In the genomic region with DNA sequence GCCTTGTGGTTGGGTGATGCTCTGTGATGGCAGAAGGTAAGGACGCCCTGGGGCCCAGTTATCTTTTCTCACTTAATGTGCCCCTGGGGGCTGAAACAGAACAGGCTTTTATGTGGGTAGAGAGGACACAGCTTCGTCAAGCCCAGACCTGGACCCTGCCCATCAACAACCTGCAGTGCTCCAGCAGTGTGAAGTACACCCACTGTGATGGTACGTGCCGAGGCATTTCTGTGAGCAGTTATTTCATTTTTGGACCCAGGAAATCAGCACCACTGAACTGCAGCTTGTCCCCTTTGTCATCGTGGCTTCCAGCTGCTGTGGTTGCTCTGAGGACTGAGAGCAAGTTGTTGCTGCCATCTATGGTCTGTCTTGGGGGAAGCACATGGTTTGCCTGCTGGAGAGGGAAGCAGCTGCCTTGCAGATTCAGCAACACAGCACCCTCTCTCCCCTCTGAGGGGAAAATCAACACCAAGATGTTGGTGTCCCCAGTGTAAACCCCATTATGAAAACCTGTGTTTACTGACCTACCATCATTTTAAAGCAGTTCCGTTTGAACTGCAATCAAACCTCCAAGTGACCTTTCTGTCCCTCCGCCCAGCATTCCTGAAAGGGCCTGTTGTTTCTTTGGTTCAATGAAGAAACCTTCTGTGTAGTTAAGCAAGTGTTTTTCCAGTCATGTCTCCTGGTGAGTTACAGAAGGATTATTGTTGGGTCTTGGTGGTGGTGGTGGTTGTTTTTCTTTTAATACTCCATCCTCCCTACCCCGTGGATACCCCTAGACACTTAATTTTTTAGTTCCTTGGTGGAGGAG, we compare ENCODE assay signal across 1 cellular context.
TF ChIP-seq lines count a peak whose summit lies in the region.

No MANE protein-coding gene starts in this region.

TF ChIP-seq in HepG2, 621 proteins besides CTCF, POLR2A, EP300 and RAD21 (continued from another document and continues in another):
- TF ChIP-seq, protein P1, sequence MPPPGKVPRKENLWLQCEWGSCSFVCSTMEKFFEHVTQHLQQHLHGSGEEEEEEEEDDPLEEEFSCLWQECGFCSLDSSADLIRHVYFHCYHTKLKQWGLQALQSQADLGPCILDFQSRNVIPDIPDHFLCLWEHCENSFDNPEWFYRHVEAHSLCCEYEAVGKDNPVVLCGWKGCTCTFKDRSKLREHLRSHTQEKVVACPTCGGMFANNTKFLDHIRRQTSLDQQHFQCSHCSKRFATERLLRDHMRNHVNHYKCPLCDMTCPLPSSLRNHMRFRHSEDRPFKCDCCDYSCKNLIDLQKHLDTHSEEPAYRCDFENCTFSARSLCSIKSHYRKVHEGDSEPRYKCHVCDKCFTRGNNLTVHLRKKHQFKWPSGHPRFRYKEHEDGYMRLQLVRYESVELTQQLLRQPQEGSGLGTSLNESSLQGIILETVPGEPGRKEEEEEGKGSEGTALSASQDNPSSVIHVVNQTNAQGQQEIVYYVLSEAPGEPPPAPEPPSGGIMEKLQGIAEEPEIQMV (CRISPR knock-in tag; IDR thresholded peaks at IDR 0.05; ENCODE audit: low read depth) = peak; percentile 61; the same call in 1 of the 2 replicates
- TF ChIP-seq NFIC (IDR thresholded peaks at IDR 0.05; ENCODE audit: low read length) = peak; percentile 96
- peak; percentile 85; the same call in 1 of the 2 replicates for TF ChIP-seq ZNF232 (CRISPR knock-in tag; IDR thresholded peaks at IDR 0.05; ENCODE audit: borderline replicate concordance)
- TF ChIP-seq, protein P2, sequence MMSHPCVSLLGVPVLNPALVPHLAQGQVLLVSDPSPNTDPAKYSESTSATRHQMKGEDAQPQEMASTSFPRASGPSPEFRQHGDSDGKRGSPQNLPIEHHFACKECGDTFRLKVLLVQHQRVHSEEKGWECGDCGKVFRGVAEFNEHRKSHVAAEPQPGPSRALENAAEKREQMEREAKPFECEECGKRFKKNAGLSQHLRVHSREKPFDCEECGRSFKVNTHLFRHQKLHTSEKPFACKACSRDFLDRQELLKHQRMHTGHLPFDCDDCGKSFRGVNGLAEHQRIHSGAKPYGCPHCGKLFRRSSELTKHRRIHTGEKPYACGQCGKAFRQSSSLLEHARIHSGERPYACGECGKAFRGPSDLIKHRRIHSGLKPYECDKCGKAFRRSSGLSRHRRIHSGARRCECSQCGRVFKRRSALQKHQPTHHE (CRISPR knock-in tag; IDR thresholded peaks at IDR 0.05; ENCODE audit: borderline replicate concordance) = peak; percentile 95
- TF ChIP-seq, protein P3, sequence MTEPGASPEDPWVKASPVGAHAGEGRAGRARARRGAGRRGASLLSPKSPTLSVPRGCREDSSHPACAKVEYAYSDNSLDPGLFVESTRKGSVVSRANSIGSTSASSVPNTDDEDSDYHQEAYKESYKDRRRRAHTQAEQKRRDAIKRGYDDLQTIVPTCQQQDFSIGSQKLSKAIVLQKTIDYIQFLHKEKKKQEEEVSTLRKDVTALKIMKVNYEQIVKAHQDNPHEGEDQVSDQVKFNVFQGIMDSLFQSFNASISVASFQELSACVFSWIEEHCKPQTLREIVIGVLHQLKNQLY (CRISPR knock-in tag; IDR thresholded peaks at IDR 0.05) = peak; percentile 48
- peak; percentile 96 for TF ChIP-seq TCF7 (IDR thresholded peaks at IDR 0.05; ENCODE audit: low read depth)
- TF ChIP-seq, protein P4, sequence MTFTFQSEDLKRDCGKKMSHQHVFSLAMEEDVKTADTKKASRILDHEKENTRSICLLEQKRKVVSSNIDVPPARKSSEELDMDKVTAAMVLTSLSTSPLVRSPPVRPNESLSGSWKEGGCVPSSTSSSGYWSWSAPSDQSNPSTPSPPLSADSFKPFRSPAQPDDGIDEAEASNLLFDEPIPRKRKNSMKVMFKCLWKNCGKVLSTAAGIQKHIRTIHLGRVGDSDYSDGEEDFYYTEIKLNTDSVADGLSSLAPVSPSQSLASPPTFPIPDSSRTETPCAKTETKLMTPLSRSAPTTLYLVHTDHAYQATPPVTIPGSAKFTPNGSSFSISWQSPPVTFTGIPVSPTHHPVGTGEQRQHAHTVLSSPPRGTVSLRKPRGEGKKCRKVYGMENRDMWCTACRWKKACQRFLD (CRISPR knock-in tag; IDR thresholded peaks at IDR 0.05; ENCODE audit: borderline replicate concordance) = peak; percentile 60; the same call in 1 of the 2 replicates
- 0 out of 2 replicates have a peak, but pooled peaks have one; percentile 55 for TF ChIP-seq ZNF724P (CRISPR knock-in tag; IDR thresholded peaks at IDR 0.05; ENCODE audit: borderline replicate concordance)
- TF ChIP-seq HDAC2 (CRISPR knock-in tag; IDR thresholded peaks at IDR 0.05) = peak; percentile 98
- peak; percentile 56; the same call in 1 of the 2 replicates for TF ChIP-seq JUN (CRISPR knock-in tag; IDR thresholded peaks at IDR 0.05)
- TF ChIP-seq ZSCAN31 (CRISPR knock-in tag; IDR thresholded peaks at IDR 0.05; ENCODE audit: low read depth) = peak; percentile 78
- no peak; the same call in 1 of the 2 replicates for TF ChIP-seq ARNTL (CRISPR knock-in tag; IDR thresholded peaks at IDR 0.05)
- TF ChIP-seq MED1 (CRISPR knock-in tag; IDR thresholded peaks at IDR 0.05) = peak; percentile 90
- TF ChIP-seq, protein P5, sequence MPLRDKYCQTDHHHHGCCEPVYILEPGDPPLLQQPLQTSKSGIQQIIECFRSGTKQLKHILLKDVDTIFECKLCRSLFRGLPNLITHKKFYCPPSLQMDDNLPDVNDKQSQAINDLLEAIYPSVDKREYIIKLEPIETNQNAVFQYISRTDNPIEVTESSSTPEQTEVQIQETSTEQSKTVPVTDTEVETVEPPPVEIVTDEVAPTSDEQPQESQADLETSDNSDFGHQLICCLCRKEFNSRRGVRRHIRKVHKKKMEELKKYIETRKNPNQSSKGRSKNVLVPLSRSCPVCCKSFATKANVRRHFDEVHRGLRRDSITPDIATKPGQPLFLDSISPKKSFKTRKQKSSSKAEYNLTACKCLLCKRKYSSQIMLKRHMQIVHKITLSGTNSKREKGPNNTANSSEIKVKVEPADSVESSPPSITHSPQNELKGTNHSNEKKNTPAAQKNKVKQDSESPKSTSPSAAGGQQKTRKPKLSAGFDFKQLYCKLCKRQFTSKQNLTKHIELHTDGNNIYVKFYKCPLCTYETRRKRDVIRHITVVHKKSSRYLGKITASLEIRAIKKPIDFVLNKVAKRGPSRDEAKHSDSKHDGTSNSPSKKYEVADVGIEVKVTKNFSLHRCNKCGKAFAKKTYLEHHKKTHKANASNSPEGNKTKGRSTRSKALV (CRISPR knock-in tag; IDR thresholded peaks at IDR 0.05) = 0 out of 2 replicates have a peak, but pooled peaks have one; percentile 66
- peak; percentile 13; the same call in 1 of the 2 replicates for TF ChIP-seq ZNF501 (CRISPR knock-in tag; IDR thresholded peaks at IDR 0.05)
- TF ChIP-seq GZF1 (CRISPR knock-in tag; IDR thresholded peaks at IDR 0.05) = no peak
- peak; percentile 95 for TF ChIP-seq HMG20B (CRISPR knock-in tag; conservative IDR thresholded peaks at IDR 0.05)
- TF ChIP-seq MIER2 (CRISPR knock-in tag; IDR thresholded peaks at IDR 0.05) = peak; percentile 61
- TF ChIP-seq GTF2F1 (IDR thresholded peaks at IDR 0.05; ENCODE audit: low read length) = no peak
- TF ChIP-seq NCOA2 (CRISPR knock-in tag; IDR thresholded peaks at IDR 0.05) = peak; percentile 99
- TF ChIP-seq, protein P6, sequence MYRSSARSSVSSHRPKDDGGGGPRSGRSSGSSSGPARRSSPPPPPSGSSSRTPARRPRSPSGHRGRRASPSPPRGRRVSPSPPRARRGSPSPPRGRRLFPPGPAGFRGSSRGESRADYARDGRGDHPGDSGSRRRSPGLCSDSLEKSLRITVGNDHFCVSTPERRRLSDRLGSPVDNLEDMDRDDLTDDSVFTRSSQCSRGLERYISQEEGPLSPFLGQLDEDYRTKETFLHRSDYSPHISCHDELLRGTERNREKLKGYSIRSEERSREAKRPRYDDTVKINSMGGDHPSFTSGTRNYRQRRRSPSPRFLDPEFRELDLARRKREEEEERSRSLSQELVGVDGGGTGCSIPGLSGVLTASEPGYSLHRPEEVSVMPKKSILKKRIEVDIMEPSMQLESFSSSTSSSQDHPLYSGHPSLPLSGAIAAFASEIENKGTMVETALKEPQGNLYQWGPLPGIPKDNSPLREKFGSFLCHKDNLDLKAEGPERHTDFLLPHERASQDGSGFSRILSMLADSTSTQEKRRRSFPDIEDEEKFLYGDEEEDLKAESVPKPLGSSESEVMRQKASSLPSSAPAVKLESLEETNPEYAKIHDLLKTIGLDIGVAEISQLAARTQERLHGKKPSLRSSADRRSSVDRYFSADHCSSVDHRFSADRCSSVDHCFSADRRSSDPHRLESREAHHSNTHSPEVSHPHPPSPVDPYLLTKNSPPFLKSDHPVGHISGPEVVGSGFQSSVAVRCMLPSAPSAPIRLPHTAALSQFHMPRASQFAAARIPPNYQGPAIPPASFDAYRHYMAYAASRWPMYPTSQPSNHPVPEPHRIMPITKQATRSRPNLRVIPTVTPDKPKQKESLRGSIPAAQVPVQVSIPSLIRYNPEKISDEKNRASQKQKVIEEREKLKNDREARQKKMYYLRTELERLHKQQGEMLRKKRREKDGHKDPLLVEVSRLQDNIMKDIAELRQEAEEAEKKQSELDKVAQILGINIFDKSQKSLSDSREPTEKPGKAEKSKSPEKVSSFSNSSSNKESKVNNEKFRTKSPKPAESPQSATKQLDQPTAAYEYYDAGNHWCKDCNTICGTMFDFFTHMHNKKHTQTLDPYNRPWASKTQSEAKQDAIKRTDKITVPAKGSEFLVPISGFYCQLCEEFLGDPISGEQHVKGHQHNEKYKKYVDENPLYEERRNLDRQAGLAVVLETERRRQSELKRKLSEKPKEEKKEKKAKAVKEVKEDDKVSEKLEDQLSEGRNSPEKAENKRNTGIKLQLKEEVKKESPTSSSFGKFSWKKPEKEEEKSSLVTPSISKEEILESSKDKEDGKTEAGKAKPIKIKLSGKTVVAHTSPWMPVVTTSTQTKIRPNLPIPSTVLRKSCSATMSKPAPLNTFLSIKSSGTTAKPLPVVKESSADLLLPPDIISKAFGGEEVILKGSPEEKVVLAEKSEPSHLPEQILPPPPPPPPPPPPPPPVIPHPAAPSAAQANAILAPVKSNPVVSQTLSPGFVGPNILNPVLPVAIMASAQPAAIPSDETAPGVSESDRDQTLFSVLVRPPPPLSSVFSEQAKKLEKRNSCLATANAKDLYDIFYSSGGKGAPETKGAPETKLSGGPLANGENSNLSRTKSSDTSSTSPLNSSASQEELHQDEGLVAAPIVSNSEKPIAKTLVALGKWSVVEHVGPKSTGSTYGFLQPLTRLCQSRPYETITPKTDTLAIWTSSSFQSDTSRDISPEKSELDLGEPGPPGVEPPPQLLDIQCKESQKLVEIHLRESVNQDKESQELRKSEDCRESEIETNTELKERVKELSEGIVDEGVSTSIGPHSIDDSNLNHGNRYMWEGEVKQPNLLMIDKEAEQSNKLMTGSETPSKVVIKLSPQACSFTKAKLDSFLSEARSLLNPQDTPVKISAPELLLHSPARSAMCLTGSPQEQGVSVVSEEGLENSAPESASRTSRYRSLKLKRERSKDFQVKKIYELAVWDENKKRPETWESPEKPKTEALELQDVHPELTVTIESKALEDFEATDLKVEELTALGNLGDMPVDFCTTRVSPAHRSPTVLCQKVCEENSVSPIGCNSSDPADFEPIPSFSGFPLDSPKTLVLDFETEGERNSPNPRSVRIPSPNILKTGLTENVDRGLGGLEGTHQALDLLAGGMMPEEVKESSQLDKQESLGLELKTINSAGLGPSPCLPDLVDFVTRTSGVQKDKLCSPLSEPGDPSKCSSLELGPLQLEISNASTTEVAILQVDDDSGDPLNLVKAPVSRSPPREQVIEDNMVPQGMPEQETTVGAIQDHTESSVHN (CRISPR knock-in tag; IDR thresholded peaks at IDR 0.05) = peak; percentile 86
- TF ChIP-seq MEF2D (CRISPR knock-in tag; IDR thresholded peaks at IDR 0.05) = peak; percentile 21
- TF ChIP-seq NCOA1 (CRISPR knock-in tag; IDR thresholded peaks at IDR 0.05) = no peak; the same call in 1 of the 2 replicates
- TF ChIP-seq ATF1 (CRISPR knock-in tag; IDR thresholded peaks at IDR 0.05) = peak; percentile 70
- no peak for TF ChIP-seq HMGA1 (CRISPR knock-in tag; conservative IDR thresholded peaks at IDR 0.05)
- peak; percentile 88; the same call in 1 of the 2 replicates for TF ChIP-seq ZNF543 (CRISPR knock-in tag; IDR thresholded peaks at IDR 0.05)
- no peak for TF ChIP-seq ATRX (CRISPR knock-in tag; IDR thresholded peaks at IDR 0.05; ENCODE audit: borderline replicate concordance)
- 0 out of 2 replicates have a peak, but pooled peaks have one; percentile 58 for TF ChIP-seq KDM6A (CRISPR knock-in tag; IDR thresholded peaks at IDR 0.05; ENCODE audit: low read depth)
- TF ChIP-seq, protein P7, sequence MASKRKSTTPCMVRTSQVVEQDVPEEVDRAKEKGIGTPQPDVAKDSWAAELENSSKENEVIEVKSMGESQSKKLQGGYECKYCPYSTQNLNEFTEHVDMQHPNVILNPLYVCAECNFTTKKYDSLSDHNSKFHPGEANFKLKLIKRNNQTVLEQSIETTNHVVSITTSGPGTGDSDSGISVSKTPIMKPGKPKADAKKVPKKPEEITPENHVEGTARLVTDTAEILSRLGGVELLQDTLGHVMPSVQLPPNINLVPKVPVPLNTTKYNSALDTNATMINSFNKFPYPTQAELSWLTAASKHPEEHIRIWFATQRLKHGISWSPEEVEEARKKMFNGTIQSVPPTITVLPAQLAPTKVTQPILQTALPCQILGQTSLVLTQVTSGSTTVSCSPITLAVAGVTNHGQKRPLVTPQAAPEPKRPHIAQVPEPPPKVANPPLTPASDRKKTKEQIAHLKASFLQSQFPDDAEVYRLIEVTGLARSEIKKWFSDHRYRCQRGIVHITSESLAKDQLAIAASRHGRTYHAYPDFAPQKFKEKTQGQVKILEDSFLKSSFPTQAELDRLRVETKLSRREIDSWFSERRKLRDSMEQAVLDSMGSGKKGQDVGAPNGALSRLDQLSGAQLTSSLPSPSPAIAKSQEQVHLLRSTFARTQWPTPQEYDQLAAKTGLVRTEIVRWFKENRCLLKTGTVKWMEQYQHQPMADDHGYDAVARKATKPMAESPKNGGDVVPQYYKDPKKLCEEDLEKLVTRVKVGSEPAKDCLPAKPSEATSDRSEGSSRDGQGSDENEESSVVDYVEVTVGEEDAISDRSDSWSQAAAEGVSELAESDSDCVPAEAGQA (IDR thresholded peaks at IDR 0.05; ENCODE audit: low read depth) = 0 out of 2 replicates have a peak, but pooled peaks have one; percentile 60
- TF ChIP-seq, protein P7 (CRISPR knock-in tag; IDR thresholded peaks at IDR 0.05; ENCODE audit: borderline replicate concordance) = peak; percentile 41; the same call in 1 of the 2 replicates
- TF ChIP-seq ZSCAN21 (CRISPR knock-in tag; IDR thresholded peaks at IDR 0.05; ENCODE audit: borderline replicate concordance) = peak; percentile 84
